3 cellular contexts compared by ENCODE assay signal in the genomic region with DNA sequence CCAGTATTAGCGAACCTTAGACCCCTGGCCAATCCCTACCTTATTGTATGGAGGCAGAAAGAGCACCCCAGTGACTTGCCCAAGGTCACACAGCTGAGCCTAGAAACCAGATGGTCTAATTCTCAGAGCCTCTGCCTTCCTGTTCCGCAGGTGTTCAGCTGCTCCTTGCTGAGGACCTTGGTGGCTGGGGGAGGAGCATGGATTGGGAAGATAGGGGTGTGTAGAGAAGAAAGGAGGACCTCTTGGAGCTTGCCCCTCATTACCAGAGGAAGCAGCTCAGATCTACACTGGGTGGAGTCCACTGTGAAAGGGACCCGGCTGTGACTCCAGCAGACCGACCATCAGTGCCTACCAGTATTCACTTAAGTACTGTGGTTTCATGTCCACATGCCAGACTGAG.
TF ChIP-seq lines count a peak whose summit lies in the region.

No MANE protein-coding gene starts in this region.

TF ChIP-seq in HEK293, 187 proteins besides CTCF, POLR2A, EP300 and RAD21:
- TF ChIP-seq SCRT2 (tag by site-specific recombination; IDR thresholded peaks at IDR 0.05) = 0 out of 2 replicates have a peak, but pooled peaks have one; percentile 18
- TF ChIP-seq ZNF843 (tag by site-specific recombination; IDR thresholded peaks at IDR 0.05) = no peak
- TF ChIP-seq ZNF791 (tag by site-specific recombination; IDR thresholded peaks at IDR 0.05) = no peak
- no peak for TF ChIP-seq BCL11A (tag by site-specific recombination; IDR thresholded peaks at IDR 0.05; ENCODE audit: low read depth)
- no peak for TF ChIP-seq ZNF140 (tag by site-specific recombination; IDR thresholded peaks at IDR 0.05)

TF ChIP-seq in GM12878, 131 proteins besides CTCF, POLR2A, EP300 and RAD21:
- TF ChIP-seq, protein P1, sequence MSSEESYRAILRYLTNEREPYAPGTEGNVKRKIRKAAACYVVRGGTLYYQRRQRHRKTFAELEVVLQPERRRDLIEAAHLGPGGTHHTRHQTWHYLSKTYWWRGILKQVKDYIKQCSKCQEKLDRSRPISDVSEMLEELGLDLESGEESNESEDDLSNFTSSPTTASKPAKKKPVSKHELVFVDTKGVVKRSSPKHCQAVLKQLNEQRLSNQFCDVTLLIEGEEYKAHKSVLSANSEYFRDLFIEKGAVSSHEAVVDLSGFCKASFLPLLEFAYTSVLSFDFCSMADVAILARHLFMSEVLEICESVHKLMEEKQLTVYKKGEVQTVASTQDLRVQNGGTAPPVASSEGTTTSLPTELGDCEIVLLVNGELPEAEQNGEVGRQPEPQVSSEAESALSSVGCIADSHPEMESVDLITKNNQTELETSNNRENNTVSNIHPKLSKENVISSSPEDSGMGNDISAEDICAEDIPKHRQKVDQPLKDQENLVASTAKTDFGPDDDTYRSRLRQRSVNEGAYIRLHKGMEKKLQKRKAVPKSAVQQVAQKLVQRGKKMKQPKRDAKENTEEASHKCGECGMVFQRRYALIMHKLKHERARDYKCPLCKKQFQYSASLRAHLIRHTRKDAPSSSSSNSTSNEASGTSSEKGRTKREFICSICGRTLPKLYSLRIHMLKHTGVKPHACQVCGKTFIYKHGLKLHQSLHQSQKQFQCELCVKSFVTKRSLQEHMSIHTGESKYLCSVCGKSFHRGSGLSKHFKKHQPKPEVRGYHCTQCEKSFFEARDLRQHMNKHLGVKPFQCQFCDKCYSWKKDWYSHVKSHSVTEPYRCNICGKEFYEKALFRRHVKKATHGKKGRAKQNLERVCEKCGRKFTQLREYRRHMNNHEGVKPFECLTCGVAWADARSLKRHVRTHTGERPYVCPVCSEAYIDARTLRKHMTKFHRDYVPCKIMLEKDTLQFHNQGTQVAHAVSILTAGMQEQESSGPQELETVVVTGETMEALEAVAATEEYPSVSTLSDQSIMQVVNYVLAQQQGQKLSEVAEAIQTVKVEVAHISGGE (CRISPR knock-in tag; IDR thresholded peaks at IDR 0.05) = no peak
- TF ChIP-seq, protein P2, sequence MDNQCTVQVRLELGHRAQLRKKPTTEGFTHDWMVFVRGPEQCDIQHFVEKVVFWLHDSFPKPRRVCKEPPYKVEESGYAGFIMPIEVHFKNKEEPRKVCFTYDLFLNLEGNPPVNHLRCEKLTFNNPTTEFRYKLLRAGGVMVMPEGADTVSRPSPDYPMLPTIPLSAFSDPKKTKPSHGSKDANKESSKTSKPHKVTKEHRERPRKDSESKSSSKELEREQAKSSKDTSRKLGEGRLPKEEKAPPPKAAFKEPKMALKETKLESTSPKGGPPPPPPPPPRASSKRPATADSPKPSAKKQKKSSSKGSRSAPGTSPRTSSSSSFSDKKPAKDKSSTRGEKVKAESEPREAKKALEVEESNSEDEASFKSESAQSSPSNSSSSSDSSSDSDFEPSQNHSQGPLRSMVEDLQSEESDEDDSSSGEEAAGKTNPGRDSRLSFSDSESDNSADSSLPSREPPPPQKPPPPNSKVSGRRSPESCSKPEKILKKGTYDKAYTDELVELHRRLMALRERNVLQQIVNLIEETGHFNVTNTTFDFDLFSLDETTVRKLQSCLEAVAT (IDR thresholded peaks at IDR 0.05) = no peak
- no peak for TF ChIP-seq KDM1A (IDR thresholded peaks at IDR 0.05; ENCODE audit: borderline replicate concordance)
- TF ChIP-seq, protein P3, sequence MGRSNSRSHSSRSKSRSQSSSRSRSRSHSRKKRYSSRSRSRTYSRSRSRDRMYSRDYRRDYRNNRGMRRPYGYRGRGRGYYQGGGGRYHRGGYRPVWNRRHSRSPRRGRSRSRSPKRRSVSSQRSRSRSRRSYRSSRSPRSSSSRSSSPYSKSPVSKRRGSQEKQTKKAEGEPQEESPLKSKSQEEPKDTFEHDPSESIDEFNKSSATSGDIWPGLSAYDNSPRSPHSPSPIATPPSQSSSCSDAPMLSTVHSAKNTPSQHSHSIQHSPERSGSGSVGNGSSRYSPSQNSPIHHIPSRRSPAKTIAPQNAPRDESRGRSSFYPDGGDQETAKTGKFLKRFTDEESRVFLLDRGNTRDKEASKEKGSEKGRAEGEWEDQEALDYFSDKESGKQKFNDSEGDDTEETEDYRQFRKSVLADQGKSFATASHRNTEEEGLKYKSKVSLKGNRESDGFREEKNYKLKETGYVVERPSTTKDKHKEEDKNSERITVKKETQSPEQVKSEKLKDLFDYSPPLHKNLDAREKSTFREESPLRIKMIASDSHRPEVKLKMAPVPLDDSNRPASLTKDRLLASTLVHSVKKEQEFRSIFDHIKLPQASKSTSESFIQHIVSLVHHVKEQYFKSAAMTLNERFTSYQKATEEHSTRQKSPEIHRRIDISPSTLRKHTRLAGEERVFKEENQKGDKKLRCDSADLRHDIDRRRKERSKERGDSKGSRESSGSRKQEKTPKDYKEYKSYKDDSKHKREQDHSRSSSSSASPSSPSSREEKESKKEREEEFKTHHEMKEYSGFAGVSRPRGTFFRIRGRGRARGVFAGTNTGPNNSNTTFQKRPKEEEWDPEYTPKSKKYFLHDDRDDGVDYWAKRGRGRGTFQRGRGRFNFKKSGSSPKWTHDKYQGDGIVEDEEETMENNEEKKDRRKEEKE (IDR thresholded peaks at IDR 0.05) = no peak

TF ChIP-seq in SK-N-SH treated with all-trans-retinoic acid at 6 μM for 48 hours, 23 proteins besides CTCF, POLR2A, EP300 and RAD21 (continued from another document):
- TF ChIP-seq ZNF565 (CRISPR knock-in tag; conservative IDR thresholded peaks at IDR 0.05; ENCODE audit: low read depth) = no peak
- TF ChIP-seq RARB (CRISPR knock-in tag; IDR thresholded peaks at IDR 0.05) = no peak
- TF ChIP-seq TCF4 (CRISPR knock-in tag; IDR thresholded peaks at IDR 0.05; ENCODE audit: borderline replicate concordance) = no peak
- TF ChIP-seq, protein P4, sequence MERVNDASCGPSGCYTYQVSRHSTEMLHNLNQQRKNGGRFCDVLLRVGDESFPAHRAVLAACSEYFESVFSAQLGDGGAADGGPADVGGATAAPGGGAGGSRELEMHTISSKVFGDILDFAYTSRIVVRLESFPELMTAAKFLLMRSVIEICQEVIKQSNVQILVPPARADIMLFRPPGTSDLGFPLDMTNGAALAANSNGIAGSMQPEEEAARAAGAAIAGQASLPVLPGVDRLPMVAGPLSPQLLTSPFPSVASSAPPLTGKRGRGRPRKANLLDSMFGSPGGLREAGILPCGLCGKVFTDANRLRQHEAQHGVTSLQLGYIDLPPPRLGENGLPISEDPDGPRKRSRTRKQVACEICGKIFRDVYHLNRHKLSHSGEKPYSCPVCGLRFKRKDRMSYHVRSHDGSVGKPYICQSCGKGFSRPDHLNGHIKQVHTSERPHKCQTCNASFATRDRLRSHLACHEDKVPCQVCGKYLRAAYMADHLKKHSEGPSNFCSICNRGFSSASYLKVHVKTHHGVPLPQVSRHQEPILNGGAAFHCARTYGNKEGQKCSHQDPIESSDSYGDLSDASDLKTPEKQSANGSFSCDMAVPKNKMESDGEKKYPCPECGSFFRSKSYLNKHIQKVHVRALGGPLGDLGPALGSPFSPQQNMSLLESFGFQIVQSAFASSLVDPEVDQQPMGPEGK (CRISPR knock-in tag; IDR thresholded peaks at IDR 0.05; ENCODE audit: borderline replicate concordance) = no peak
- no peak for TF ChIP-seq ARNTL (CRISPR knock-in tag; IDR thresholded peaks at IDR 0.05; ENCODE audit: borderline replicate concordance, low read depth)
- no peak for TF ChIP-seq ZNF70 (CRISPR knock-in tag; IDR thresholded peaks at IDR 0.05)
- TF ChIP-seq, protein P5, sequence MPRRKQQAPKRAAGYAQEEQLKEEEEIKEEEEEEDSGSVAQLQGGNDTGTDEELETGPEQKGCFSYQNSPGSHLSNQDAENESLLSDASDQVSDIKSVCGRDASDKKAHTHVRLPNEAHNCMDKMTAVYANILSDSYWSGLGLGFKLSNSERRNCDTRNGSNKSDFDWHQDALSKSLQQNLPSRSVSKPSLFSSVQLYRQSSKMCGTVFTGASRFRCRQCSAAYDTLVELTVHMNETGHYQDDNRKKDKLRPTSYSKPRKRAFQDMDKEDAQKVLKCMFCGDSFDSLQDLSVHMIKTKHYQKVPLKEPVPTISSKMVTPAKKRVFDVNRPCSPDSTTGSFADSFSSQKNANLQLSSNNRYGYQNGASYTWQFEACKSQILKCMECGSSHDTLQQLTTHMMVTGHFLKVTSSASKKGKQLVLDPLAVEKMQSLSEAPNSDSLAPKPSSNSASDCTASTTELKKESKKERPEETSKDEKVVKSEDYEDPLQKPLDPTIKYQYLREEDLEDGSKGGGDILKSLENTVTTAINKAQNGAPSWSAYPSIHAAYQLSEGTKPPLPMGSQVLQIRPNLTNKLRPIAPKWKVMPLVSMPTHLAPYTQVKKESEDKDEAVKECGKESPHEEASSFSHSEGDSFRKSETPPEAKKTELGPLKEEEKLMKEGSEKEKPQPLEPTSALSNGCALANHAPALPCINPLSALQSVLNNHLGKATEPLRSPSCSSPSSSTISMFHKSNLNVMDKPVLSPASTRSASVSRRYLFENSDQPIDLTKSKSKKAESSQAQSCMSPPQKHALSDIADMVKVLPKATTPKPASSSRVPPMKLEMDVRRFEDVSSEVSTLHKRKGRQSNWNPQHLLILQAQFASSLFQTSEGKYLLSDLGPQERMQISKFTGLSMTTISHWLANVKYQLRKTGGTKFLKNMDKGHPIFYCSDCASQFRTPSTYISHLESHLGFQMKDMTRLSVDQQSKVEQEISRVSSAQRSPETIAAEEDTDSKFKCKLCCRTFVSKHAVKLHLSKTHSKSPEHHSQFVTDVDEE (CRISPR knock-in tag; IDR thresholded peaks at IDR 0.05) = no peak
- no peak for TF ChIP-seq ESRRG (CRISPR knock-in tag; IDR thresholded peaks at IDR 0.05)
- TF ChIP-seq TOX (CRISPR knock-in tag; IDR thresholded peaks at IDR 0.05; ENCODE audit: borderline replicate concordance) = no peak
- no peak for TF ChIP-seq ZNF8 (CRISPR knock-in tag; IDR thresholded peaks at IDR 0.05)
- TF ChIP-seq CSDC2 (CRISPR knock-in tag; IDR thresholded peaks at IDR 0.05) = no peak
- no peak for TF ChIP-seq ISL1 (CRISPR knock-in tag; IDR thresholded peaks at IDR 0.05)
- TF ChIP-seq, protein P6, sequence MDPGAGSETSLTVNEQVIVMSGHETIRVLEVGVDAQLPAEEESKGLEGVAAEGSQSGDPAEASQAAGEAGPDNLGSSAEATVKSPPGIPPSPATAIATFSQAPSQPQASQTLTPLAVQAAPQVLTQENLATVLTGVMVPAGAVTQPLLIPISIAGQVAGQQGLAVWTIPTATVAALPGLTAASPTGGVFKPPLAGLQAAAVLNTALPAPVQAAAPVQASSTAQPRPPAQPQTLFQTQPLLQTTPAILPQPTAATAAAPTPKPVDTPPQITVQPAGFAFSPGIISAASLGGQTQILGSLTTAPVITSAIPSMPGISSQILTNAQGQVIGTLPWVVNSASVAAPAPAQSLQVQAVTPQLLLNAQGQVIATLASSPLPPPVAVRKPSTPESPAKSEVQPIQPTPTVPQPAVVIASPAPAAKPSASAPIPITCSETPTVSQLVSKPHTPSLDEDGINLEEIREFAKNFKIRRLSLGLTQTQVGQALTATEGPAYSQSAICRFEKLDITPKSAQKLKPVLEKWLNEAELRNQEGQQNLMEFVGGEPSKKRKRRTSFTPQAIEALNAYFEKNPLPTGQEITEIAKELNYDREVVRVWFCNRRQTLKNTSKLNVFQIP (CRISPR knock-in tag; IDR thresholded peaks at IDR 0.05; ENCODE audit: borderline replicate concordance, low read depth) = no peak
